In genomic region chr1:35555601-35556477, GRCh38 we compare ENCODE assay signal across 8 cellular contexts. TPM values are rescaled to one million over a fixed set of nuclear protein-coding genes. Genes with fewer than 3 reads are reported as not detected.
DNase-seq lines count a peak whose midpoint lies in the region; ATAC-seq, FAIRE-seq and TF ChIP-seq lines count a peak whose summit lies in the region.

No MANE protein-coding gene starts in this region.

- H3K9me3 Mint-ChIP-seq in T-cell (no peaks in the 10 kb centered on the region), glutamatergic neuron (ENCODE audit: unreplicated experiment) (peaks cover 9% of the 10 kb centered on the region)

- H3K36me3 Mint-ChIP-seq in T-cell (peaks cover 18% of the 10 kb centered on the region), glutamatergic neuron (ENCODE audit: unreplicated experiment) (no peaks in the 10 kb centered on the region)

- POLR2A ChIA-PET in T-cell (lab: Charles Lee): interaction anchor here (0.5 to 0.7 kb wide), 2 partner anchors 17 to 79 kb away, joined by 3 to 7 read pairs; no protein-coding TSS in a partner anchor

- H3K27me3 Mint-ChIP-seq in T-cell (no peaks in the 10 kb centered on the region), glutamatergic neuron (ENCODE audit: unreplicated experiment) (peaks cover 15% of the 10 kb centered on the region)

- H3K4me1 ChIP-seq in BLaER1 (peaks cover 39% of the 10 kb centered on the region), subcutaneous abdominal adipose tissue (ENCODE audit: control insufficient read depth in 5 of 5, insufficient read depth in 5 of 5, low read length in 5 of 5) (peaks cover 2 to 42% (median 37%) of the 10 kb centered on the region in 5 donors)

- peaks cover 63 to 65% (median 63%) of the 10 kb centered on the region in 3 donors for H3K4me1 Mint-ChIP-seq in T-cell
- peaks cover 34% of the 10 kb centered on the region for H3K4me1 Mint-ChIP-seq in glutamatergic neuron (ENCODE audit: low read depth, unreplicated experiment)

- H3K27ac ChIP-seq in BLaER1 (no peak overlapping the region), subcutaneous abdominal adipose tissue (ENCODE audit: low read depth, low read length) (peak overlapping the region; percentile 84)

- no peak for FAIRE-seq in frontal cortex (lab: Jason Lieb, UNC)

- DNase-seq in HFF-Myc (ENCODE audit: extremely low read depth, low read depth) (no peak), T-cell (no peak), glutamatergic neuron (no peak), frontal cortex (ENCODE audit: low spot score in 2 of 2) (no peak)

- peak overlapping the region; percentile 91 for H3K4me3 ChIP-seq in BLaER1
- H3K4me3 ChIP-seq in HFF-Myc (replicated peaks; ENCODE audit: low read depth, low read length): peak overlapping the region; percentile 79
- H3K4me3 ChIP-seq in subcutaneous abdominal adipose tissue (ENCODE audit: low read depth in 1 of 5, low read length in 5 of 5): peak overlapping the region; percentile 86 to 98 (median 93)

- H3K36me3 ChIP-seq in BLaER1 (peaks cover 43% of the 10 kb centered on the region), subcutaneous abdominal adipose tissue (ENCODE audit: control insufficient read depth in 5 of 5, insufficient read depth in 5 of 5, low read length in 5 of 5) (peaks cover 2 to 22% (median 13%) of the 10 kb centered on the region in 5 donors)

- peak overlapping the region; percentile 78 to 87 for H3K27ac Mint-ChIP-seq in T-cell
- peak overlapping the region; percentile 92 for H3K27ac Mint-ChIP-seq in glutamatergic neuron (ENCODE audit: unreplicated experiment)

- H4K20me1 ChIP-seq in BLaER1: peaks cover 22% of the 10 kb centered on the region

- H3K4me2 ChIP-seq in BLaER1: peak overlapping the region; percentile 89

- no peak for ATAC-seq in T-cell (replicated peaks in 1 of 4)
- ATAC-seq in HG03520 (IDR thresholded peaks at IDR 0.05; ENCODE audit: unreplicated experiment): no peak
- ATAC-seq in GM18502 (IDR thresholded peaks at IDR 0.05; ENCODE audit: poor library complexity, unreplicated experiment): no peak

- H3K27me3 ChIP-seq in BLaER1 (no peaks in the 10 kb centered on the region), subcutaneous abdominal adipose tissue (ENCODE audit: control insufficient read depth in 5 of 5, insufficient read depth in 4 of 5, low read length in 5 of 5) (no peaks in the 10 kb centered on the region)

- no peak for TF ChIP-seq CTCF in HFF-Myc (IDR thresholded peaks at IDR 0.05; ENCODE audit: low read depth, low read length, missing control alignments)
- TF ChIP-seq CTCF in glutamatergic neuron (IDR thresholded peaks at IDR 0.05; ENCODE audit: partially characterized antibody, unreplicated experiment): no peak

- H3K9ac ChIP-seq in BLaER1 (peak overlapping the region; percentile 91; the same call in 1 of the 2 replicates), subcutaneous abdominal adipose tissue (ENCODE audit: low read length in 5 of 5) (peak overlapping the region in 2 of 5 donors; percentile 87 to 93)

- CTCF ChIA-PET in T-cell (lab: Charles Lee): interaction anchor here in 1 of 2 donors (0.5 to 1.4 kb wide), 3 partner anchors 9 to 371 kb away, joined by 3 to 6 read pairs (median 6); no protein-coding TSS in a partner anchor

- H3K4me3 Mint-ChIP-seq in T-cell (peak overlapping the region; percentile 93 to 100 (median 95)), glutamatergic neuron (ENCODE audit: unreplicated experiment) (peak overlapping the region; percentile 96)

- H3K9me3 ChIP-seq in BLaER1: no peaks in the 10 kb centered on the region
- H3K9me3 ChIP-seq in subcutaneous abdominal adipose tissue (ENCODE audit: control insufficient read depth in 5 of 5, low read length in 5 of 5): no peaks in the 10 kb centered on the region

RNA-seq across cellular contexts. Expression of gene KIAA0319L, which starts 1.4 kb away (rescaled TPM):
- 10 to 100 TPM; 60.8 to 73.7 (median 63.7) TPM for total RNA-seq in T-cell
- total RNA-seq in glutamatergic neuron (ENCODE audit: unreplicated experiment): 74.7 TPM
- 34.2 TPM for total RNA-seq in frontal cortex

RNA-seq across cellular contexts. Expression of gene NCDN, which starts 1.8 kb away (rescaled TPM):
- total RNA-seq in T-cell: 10 to 100 TPM; 19.8 to 34.0 (median 31.4) TPM
- 95.3 TPM for total RNA-seq in glutamatergic neuron (ENCODE audit: unreplicated experiment)
- total RNA-seq in frontal cortex: 65.6 TPM

RNA-seq across cellular contexts. Expression of gene TFAP2E, which starts 17.3 kb away (rescaled TPM):
- total RNA-seq in T-cell: 1 to 10 TPM; 2.8 to 4.6 (median 3.1) TPM
- 1.1 TPM for total RNA-seq in glutamatergic neuron (ENCODE audit: unreplicated experiment)
- total RNA-seq in frontal cortex: under 0.01 TPM
